ENCODE assay signal across 20 cellular contexts in the genomic region with DNA sequence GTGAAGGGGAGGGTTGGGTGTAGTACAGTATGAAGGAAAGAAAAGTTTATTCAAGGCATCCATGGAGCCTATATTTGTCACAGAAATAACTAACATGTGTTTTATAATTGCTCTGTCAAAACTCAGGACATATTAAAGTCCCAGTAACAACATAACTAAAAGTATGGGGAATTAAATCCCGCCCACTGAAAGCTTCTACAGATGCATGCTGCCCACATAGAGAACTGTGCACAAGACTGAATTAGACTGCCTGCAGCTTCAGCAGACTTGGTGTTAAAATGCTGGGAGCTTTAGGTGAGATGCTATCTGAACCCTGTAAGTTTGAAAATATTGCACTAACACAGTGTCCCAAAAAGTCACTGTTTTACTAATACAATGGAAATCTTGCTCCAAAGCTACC.
DNase-seq lines count a peak whose midpoint lies in the region; ATAC-seq and TF ChIP-seq lines count a peak whose summit lies in the region.
"Had no signal": no experiment of that assay in that cellular context is flagged by ENCODE, and none has a peak within 500 bp of the region (broad histone marks: within the 10 kb centered on the region; RNA-seq: fewer than 3 reads in every experiment).

No MANE protein-coding gene starts in this region.

- H3K4me1 ChIP-seq in mammary epithelial cell (ENCODE audit: insufficient read depth, low read length) = no peaks in the 10 kb centered on the region
- H3K4me1 ChIP-seq: HAP-1 had no signal

- intact Hi-C loops in activated CD4-positive, alpha-beta memory T cell treated with anti-CD3 and anti-CD28 coated beads for 36 hours (cut with micrococcal nuclease) = no loop called here
- intact Hi-C loops in activated B cell treated with CpG ODN at 0.5 μM for 24 hours (cut with micrococcal nuclease) = no loop called here
- intact Hi-C loops in mammary epithelial cell (cut with micrococcal nuclease) = no loop called here

- DNase-seq in activated CD4-positive, alpha-beta memory T cell treated with anti-CD3 and anti-CD28 coated beads for 36 hours = no peak
- no peak for DNase-seq in activated CD4-positive, alpha-beta memory T cell treated with anti-CD3 and anti-CD28 coated beads, Interleukin-2, amount 10 ng/mL, durations not matched to agents 7 days and 5 days
- DNase-seq in activated B cell treated with CpG ODN at 0.5 μM for 24 hours = no peak
- DNase-seq in putamen (ENCODE audit: low spot score) = peak; percentile 60
- no peak for DNase-seq in mammary epithelial cell
- no peak for DNase-seq in islet precursor cell
- DNase-seq: 8988T; CD4-positive, CD25-positive, alpha-beta regulatory T cell; CD8-positive, alpha-beta memory T cell; COR-L47; DMS 273 treated with DMSO at 0.1 percent for 48 hours; DMS53; DND-41; EL; GM23248 had no signal

- H3K9me3 ChIP-seq in mammary epithelial cell (replicated peaks; ENCODE audit: insufficient read depth, low read length) = no peaks in the 10 kb centered on the region
- H3K9me3 ChIP-seq: BLaER1 treated with 17β-estradiol and CSF1 and Interleukin-3, amounts not matched to agents 10 nM and 100 nM; HAP-1 had no signal

- H3K36me3 ChIP-seq in mammary epithelial cell (ENCODE audit: insufficient read depth, low read length) = no peaks in the 10 kb centered on the region
- H3K36me3 ChIP-seq: BLaER1 treated with 17β-estradiol and CSF1 and Interleukin-3, amounts not matched to agents 10 nM and 100 nM; HAP-1 had no signal

- H3K4me2 ChIP-seq in mammary epithelial cell (ENCODE audit: insufficient read depth, low read depth, low read length) = no peak overlapping the region

- H3K79me2 ChIP-seq in mammary epithelial cell (ENCODE audit: insufficient read depth, low read length) = no peaks in the 10 kb centered on the region

- BruUV-seq in mammary epithelial cell (replicated peaks; lab: Mats Ljungman, UMichigan) = no TSS peak

- TF ChIP-seq CTCF in activated B cell treated with CpG ODN at 0.5 μM for 24 hours (IDR thresholded peaks at IDR 0.05) (no peak), mammary epithelial cell (conservative IDR thresholded peaks at IDR 0.05 in 1 of 2, IDR thresholded peaks at IDR 0.05 in 1 of 2; ENCODE audit: extremely low read depth in 1 of 2, insufficient read depth in 1 of 2, low read depth in 1 of 2, low read length in 2 of 2) (no peak)

- no peaks in the 10 kb centered on the region for H3K27me3 ChIP-seq in mammary epithelial cell (ENCODE audit: insufficient read depth, low read length)
- H3K27me3 ChIP-seq: BLaER1 treated with 17β-estradiol and CSF1 and Interleukin-3, amounts not matched to agents 10 nM and 100 nM had no signal

- dilution Hi-C loops in mammary epithelial cell (cut with HindIII; ENCODE audit: low sequenced_read_pairs) = no loop called here

- no peak overlapping the region for H3K27ac ChIP-seq in mammary epithelial cell (ENCODE audit: insufficient read depth, low read depth, low read length)
- H3K27ac ChIP-seq: GM23248 had no signal

- H3K27ac Mint-ChIP-seq in activated CD4-positive, alpha-beta memory T cell treated with anti-CD3 and anti-CD28 coated beads for 36 hours = peak overlapping the region; percentile 71
- no peak overlapping the region for H3K27ac Mint-ChIP-seq in activated CD4-positive, alpha-beta memory T cell treated with anti-CD3 and anti-CD28 coated beads, Interleukin-2, amount 10 ng/mL, durations not matched to agents 7 days and 5 days
- H3K27ac Mint-ChIP-seq in activated B cell treated with CpG ODN at 0.5 μM for 24 hours = peak overlapping the region; percentile 19
- H3K27ac Mint-ChIP-seq: B cell; CD4-positive, CD25-positive, alpha-beta regulatory T cell had no signal

- H4K20me1 ChIP-seq in mammary epithelial cell (ENCODE audit: insufficient read depth, low read length) = no peaks in the 10 kb centered on the region
- H4K20me1 ChIP-seq: BLaER1 treated with 17β-estradiol and CSF1 and Interleukin-3, amounts not matched to agents 10 nM and 100 nM had no signal

- POLR2A ChIA-PET in activated CD4-positive, alpha-beta memory T cell treated with anti-CD3 and anti-CD28 coated beads for 36 hours (lab: Charles Lee) = interaction anchor here (0.8 to 2.5 kb wide), 2 partner anchors 13 to 56 kb away, joined by 3 to 6 read pairs; no protein-coding TSS in a partner anchor
- POLR2A ChIA-PET in activated CD4-positive, alpha-beta memory T cell treated with anti-CD3 and anti-CD28 coated beads, Interleukin-2, amount 10 ng/mL, durations not matched to agents 7 days and 5 days (lab: Charles Lee) = no interaction called here
- POLR2A ChIA-PET in activated B cell treated with CpG ODN at 0.5 μM for 24 hours (lab: Charles Lee) = interaction anchor here (0.7 to 7.9 kb wide), 7 partner anchors 8 to 148 kb away, joined by 3 to 111 read pairs (median 5); no protein-coding TSS in a partner anchor

- H3K27me3 Mint-ChIP-seq in activated CD4-positive, alpha-beta memory T cell treated with anti-CD3 and anti-CD28 coated beads for 36 hours = no peaks in the 10 kb centered on the region
- H3K27me3 Mint-ChIP-seq in activated CD4-positive, alpha-beta memory T cell treated with anti-CD3 and anti-CD28 coated beads, Interleukin-2, amount 10 ng/mL, durations not matched to agents 7 days and 5 days = no peaks in the 10 kb centered on the region
- H3K27me3 Mint-ChIP-seq in activated B cell treated with CpG ODN at 0.5 μM for 24 hours = no peaks in the 10 kb centered on the region
- H3K27me3 Mint-ChIP-seq: B cell; CD8-positive, alpha-beta memory T cell had no signal

- no peak overlapping the region for H3K4me3 ChIP-seq in mammary epithelial cell (replicated peaks in 1 of 3; ENCODE audit: insufficient read depth in 1 of 3, low read depth in 2 of 3, low read length in 3 of 3)
- H3K4me3 ChIP-seq: BLaER1 treated with 17β-estradiol and CSF1 and Interleukin-3, amounts not matched to agents 10 nM and 100 nM; GM12878; GM23248; HAP-1 had no signal

- ATAC-seq in activated B cell treated with CpG ODN at 0.5 μM for 24 hours (ENCODE audit: low read depth) (no peak), GM19395 (IDR thresholded peaks at IDR 0.05; ENCODE audit: unreplicated experiment) (no peak)
- ATAC-seq: GM12878 had no signal

- 89% methylated on average over 1 of the region's 1 CpG for WGBS in mammary epithelial cell (ENCODE audit: low coverage, missing lambda C conversion rate)

- in situ Hi-C loops in mammary epithelial cell (cut with MboI; ENCODE audit: low sequenced_read_pairs in 2 of 2) = no loop called here

- H3K9ac ChIP-seq in mammary epithelial cell (ENCODE audit: insufficient read depth, low read length) = no peak overlapping the region
- H3K9ac ChIP-seq: BLaER1 treated with 17β-estradiol and CSF1 and Interleukin-3, amounts not matched to agents 10 nM and 100 nM; GM23248 had no signal

- H3K4me1 Mint-ChIP-seq in activated CD4-positive, alpha-beta memory T cell treated with anti-CD3 and anti-CD28 coated beads for 36 hours (ENCODE audit: low read depth) = peaks cover 16% of the 10 kb centered on the region
- H3K4me1 Mint-ChIP-seq in activated CD4-positive, alpha-beta memory T cell treated with anti-CD3 and anti-CD28 coated beads, Interleukin-2, amount 10 ng/mL, durations not matched to agents 7 days and 5 days = no peaks in the 10 kb centered on the region
- peaks cover 22% of the 10 kb centered on the region for H3K4me1 Mint-ChIP-seq in activated B cell treated with CpG ODN at 0.5 μM for 24 hours
- H3K4me1 Mint-ChIP-seq: B cell; CD4-positive, CD25-positive, alpha-beta regulatory T cell; CD8-positive, alpha-beta memory T cell had no signal

- no peak overlapping the region for H2AFZ ChIP-seq in mammary epithelial cell (ENCODE audit: low read depth, low read length)
- H2AFZ ChIP-seq: GM23248 had no signal

- no peaks in the 10 kb centered on the region for H3K36me3 Mint-ChIP-seq in activated CD4-positive, alpha-beta memory T cell treated with anti-CD3 and anti-CD28 coated beads for 36 hours
- H3K36me3 Mint-ChIP-seq in activated CD4-positive, alpha-beta memory T cell treated with anti-CD3 and anti-CD28 coated beads, Interleukin-2, amount 10 ng/mL, durations not matched to agents 7 days and 5 days (ENCODE audit: low read depth) = no peaks in the 10 kb centered on the region
- no peaks in the 10 kb centered on the region for H3K36me3 Mint-ChIP-seq in activated B cell treated with CpG ODN at 0.5 μM for 24 hours (ENCODE audit: low read depth)
- H3K36me3 Mint-ChIP-seq: CD4-positive, CD25-positive, alpha-beta regulatory T cell; CD8-positive, alpha-beta memory T cell had no signal

- no peak overlapping the region for H3K4me3 Mint-ChIP-seq in activated CD4-positive, alpha-beta memory T cell treated with anti-CD3 and anti-CD28 coated beads for 36 hours
- H3K4me3 Mint-ChIP-seq in activated CD4-positive, alpha-beta memory T cell treated with anti-CD3 and anti-CD28 coated beads, Interleukin-2, amount 10 ng/mL, durations not matched to agents 7 days and 5 days = no peak overlapping the region
- H3K4me3 Mint-ChIP-seq in activated B cell treated with CpG ODN at 0.5 μM for 24 hours = no peak overlapping the region
- H3K4me3 Mint-ChIP-seq: B cell; CD4-positive, CD25-positive, alpha-beta regulatory T cell; CD8-positive, alpha-beta memory T cell had no signal

- CTCF ChIA-PET in activated CD4-positive, alpha-beta memory T cell treated with anti-CD3 and anti-CD28 coated beads for 36 hours (lab: Charles Lee) = interaction anchor here (0.6 to 1.6 kb wide), 2 partner anchors 108 to 143 kb away, joined by 3 to 4 read pairs; no protein-coding TSS in a partner anchor
- CTCF ChIA-PET in activated CD4-positive, alpha-beta memory T cell treated with anti-CD3 and anti-CD28 coated beads, Interleukin-2, amount 10 ng/mL, durations not matched to agents 7 days and 5 days (lab: Charles Lee) = no interaction called here
- CTCF ChIA-PET in activated B cell treated with CpG ODN at 0.5 μM for 24 hours (lab: Charles Lee) (interaction anchor here (1.0 to 1.9 kb wide), 3 partner anchors 9 to 68 kb away, joined by 3 to 5 read pairs (median 3); no protein-coding TSS in a partner anchor), mammary epithelial cell (lab: Charles Lee; ENCODE audit: low non-redundant PET) (no interaction called here)

- no peaks in the 10 kb centered on the region for H3K9me3 Mint-ChIP-seq in activated CD4-positive, alpha-beta memory T cell treated with anti-CD3 and anti-CD28 coated beads for 36 hours
- H3K9me3 Mint-ChIP-seq in activated CD4-positive, alpha-beta memory T cell treated with anti-CD3 and anti-CD28 coated beads, Interleukin-2, amount 10 ng/mL, durations not matched to agents 7 days and 5 days = no peaks in the 10 kb centered on the region
- no peaks in the 10 kb centered on the region for H3K9me3 Mint-ChIP-seq in activated B cell treated with CpG ODN at 0.5 μM for 24 hours
- H3K9me3 Mint-ChIP-seq: CD8-positive, alpha-beta memory T cell had no signal

Comparison
In these comparisons a context has a peak if more than half of its experiments do, and no peak if none do; other contexts are left out.
1. CTCF ChIA-PET loops: an anchor here in activated CD4-positive, alpha-beta memory T cell treated with anti-CD3 and anti-CD28 coated beads for 36 hours (0.6 to 1.6 kb wide) and activated B cell treated with CpG ODN at 0.5 μM for 24 hours (1.0 to 1.9 kb wide); none called in activated CD4-positive, alpha-beta memory T cell treated with anti-CD3 and anti-CD28 coated beads, Interleukin-2, amount 10 ng/mL, durations not matched to agents 7 days and 5 days and mammary epithelial cell.